Comparison of ENCODE assay signal across 11 cellular contexts in the genomic region with DNA sequence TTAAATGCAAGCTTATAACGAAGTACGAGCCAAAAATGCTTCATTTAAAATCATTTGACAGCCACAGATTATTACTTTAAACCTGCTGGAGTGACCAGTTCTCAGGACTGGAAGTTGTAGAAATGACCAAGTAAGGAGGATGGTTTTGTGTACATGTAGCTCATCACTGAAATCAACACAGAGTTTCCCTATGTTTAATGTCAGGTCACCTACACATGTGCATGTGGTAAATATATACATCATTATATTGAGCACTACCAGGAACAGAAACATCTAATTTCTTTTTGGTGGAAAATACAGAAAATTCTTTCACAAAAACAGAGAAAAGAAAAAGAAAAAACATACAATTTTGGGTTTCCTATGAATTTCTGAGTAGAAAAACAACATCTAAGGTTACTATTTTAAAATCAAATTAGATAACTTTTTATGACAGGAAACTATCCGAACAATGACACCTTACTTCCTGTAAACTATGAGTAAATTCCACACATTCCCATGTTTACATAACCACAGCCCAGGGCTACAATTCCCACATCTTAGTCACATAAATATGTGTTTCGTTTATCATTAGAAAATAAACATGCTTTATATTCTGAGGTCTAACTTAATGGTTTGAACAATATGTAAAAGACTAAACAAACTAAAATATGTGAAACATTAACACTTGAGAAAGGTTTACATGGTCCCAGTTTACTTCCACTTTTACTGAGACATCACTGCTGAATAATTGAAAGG.
DNase-seq lines count a peak whose midpoint lies in the region; ATAC-seq, FAIRE-seq and TF ChIP-seq lines count a peak whose summit lies in the region.
"Had no signal": no experiment of that assay in that cellular context is flagged by ENCODE, and none has a peak within 500 bp of the region (broad histone marks: within the 10 kb centered on the region; RNA-seq: fewer than 3 reads in every experiment).

No MANE protein-coding gene starts in this region.

- no peaks in the 10 kb centered on the region for H3K27me3 Mint-ChIP-seq in activated naive CD8-positive, alpha-beta T cell
- H3K27me3 Mint-ChIP-seq in activated naive CD8-positive, alpha-beta T cell treated with anti-CD3 and anti-CD28 coated beads for 36 hours: no peaks in the 10 kb centered on the region
- H3K27me3 Mint-ChIP-seq: activated T-cell treated with anti-CD3 and anti-CD28 coated beads, Interleukin-2, amount 50 U/mL, for 24 hours; memory B cell had no signal

- H3K27ac Mint-ChIP-seq in activated naive CD8-positive, alpha-beta T cell: peak overlapping the region; percentile 11
- H3K27ac Mint-ChIP-seq in activated naive CD8-positive, alpha-beta T cell treated with anti-CD3 and anti-CD28 coated beads for 36 hours: no peak overlapping the region
- H3K27ac Mint-ChIP-seq: activated T-cell treated with anti-CD3 and anti-CD28 coated beads, Interleukin-2, amount 50 U/mL, for 24 hours had no signal

- H3K4me3 ChIP-seq in fibroblast of villous mesenchyme (ENCODE audit: low read depth, low read length): no peak overlapping the region
- H3K4me3 ChIP-seq: heart left ventricle had no signal

- H3K4me3 Mint-ChIP-seq in activated naive CD8-positive, alpha-beta T cell: no peak overlapping the region
- no peak overlapping the region for H3K4me3 Mint-ChIP-seq in activated naive CD8-positive, alpha-beta T cell treated with anti-CD3 and anti-CD28 coated beads for 36 hours
- H3K4me3 Mint-ChIP-seq: activated T-cell treated with anti-CD3 and anti-CD28 coated beads, Interleukin-2, amount 50 U/mL, for 24 hours; memory B cell had no signal

- intact Hi-C loops in left ventricle myocardium superior (cut with micrococcal nuclease): no loop called here

- POLR2A ChIA-PET in HEK293T (lab: Yijun Ruan, JAX): no interaction called here

- no peak for DNase-seq in activated naive CD8-positive, alpha-beta T cell treated with anti-CD3 and anti-CD28 coated beads for 36 hours
- peak; percentile 76 for DNase-seq in fibroblast of villous mesenchyme (ENCODE audit: low read depth)
- peak; percentile 46 for DNase-seq in urothelium cell line (ENCODE audit: low spot score)
- DNase-seq in HEK293T (ENCODE audit: extremely low spot score): no peak
- DNase-seq in left ventricle myocardium superior: no peak
- no peak for DNase-seq in SHP77 (lab: John Stamatoyannopoulos, UW)
- DNase-seq: activated T-cell treated with anti-CD3 and anti-CD28 coated beads, Interleukin-2, amount 50 U/mL, for 24 hours; heart left ventricle had no signal

- ATAC-seq in SK-N-SH treated with all-trans-retinoic acid at 6 μM for 48 hours (peak; percentile 78), left ventricle myocardium superior (no peak)
- ATAC-seq: heart left ventricle had no signal

- CTCF ChIA-PET in HEK293T (lab: Yijun Ruan, JAX): no interaction called here

- H3K36me3 Mint-ChIP-seq in activated naive CD8-positive, alpha-beta T cell: no peaks in the 10 kb centered on the region
- H3K36me3 Mint-ChIP-seq in activated naive CD8-positive, alpha-beta T cell treated with anti-CD3 and anti-CD28 coated beads for 36 hours: no peaks in the 10 kb centered on the region
- H3K36me3 Mint-ChIP-seq: memory B cell had no signal

- TF ChIP-seq CTCF in fibroblast of villous mesenchyme (IDR thresholded peaks at IDR 0.05; ENCODE audit: insufficient read depth, low read depth, low read length): no peak

- FAIRE-seq in urothelium cell line (lab: Jason Lieb, UNC): no peak

- H3K9me3 Mint-ChIP-seq in activated naive CD8-positive, alpha-beta T cell (ENCODE audit: low read depth): no peaks in the 10 kb centered on the region
- no peaks in the 10 kb centered on the region for H3K9me3 Mint-ChIP-seq in activated naive CD8-positive, alpha-beta T cell treated with anti-CD3 and anti-CD28 coated beads for 36 hours
- H3K9me3 Mint-ChIP-seq: activated T-cell treated with anti-CD3 and anti-CD28 coated beads, Interleukin-2, amount 50 U/mL, for 24 hours; memory B cell had no signal

- peaks cover 31% of the 10 kb centered on the region for H3K4me1 Mint-ChIP-seq in activated naive CD8-positive, alpha-beta T cell (ENCODE audit: low read depth)
- H3K4me1 Mint-ChIP-seq in activated naive CD8-positive, alpha-beta T cell treated with anti-CD3 and anti-CD28 coated beads for 36 hours: peaks cover 27% of the 10 kb centered on the region

TF ChIP-seq in SK-N-SH treated with all-trans-retinoic acid at 6 μM for 48 hours, 23 proteins besides CTCF, POLR2A, EP300 and RAD21:
- TF ChIP-seq ZNF8 (CRISPR knock-in tag; IDR thresholded peaks at IDR 0.05): no peak
- TF ChIP-seq, protein P1, sequence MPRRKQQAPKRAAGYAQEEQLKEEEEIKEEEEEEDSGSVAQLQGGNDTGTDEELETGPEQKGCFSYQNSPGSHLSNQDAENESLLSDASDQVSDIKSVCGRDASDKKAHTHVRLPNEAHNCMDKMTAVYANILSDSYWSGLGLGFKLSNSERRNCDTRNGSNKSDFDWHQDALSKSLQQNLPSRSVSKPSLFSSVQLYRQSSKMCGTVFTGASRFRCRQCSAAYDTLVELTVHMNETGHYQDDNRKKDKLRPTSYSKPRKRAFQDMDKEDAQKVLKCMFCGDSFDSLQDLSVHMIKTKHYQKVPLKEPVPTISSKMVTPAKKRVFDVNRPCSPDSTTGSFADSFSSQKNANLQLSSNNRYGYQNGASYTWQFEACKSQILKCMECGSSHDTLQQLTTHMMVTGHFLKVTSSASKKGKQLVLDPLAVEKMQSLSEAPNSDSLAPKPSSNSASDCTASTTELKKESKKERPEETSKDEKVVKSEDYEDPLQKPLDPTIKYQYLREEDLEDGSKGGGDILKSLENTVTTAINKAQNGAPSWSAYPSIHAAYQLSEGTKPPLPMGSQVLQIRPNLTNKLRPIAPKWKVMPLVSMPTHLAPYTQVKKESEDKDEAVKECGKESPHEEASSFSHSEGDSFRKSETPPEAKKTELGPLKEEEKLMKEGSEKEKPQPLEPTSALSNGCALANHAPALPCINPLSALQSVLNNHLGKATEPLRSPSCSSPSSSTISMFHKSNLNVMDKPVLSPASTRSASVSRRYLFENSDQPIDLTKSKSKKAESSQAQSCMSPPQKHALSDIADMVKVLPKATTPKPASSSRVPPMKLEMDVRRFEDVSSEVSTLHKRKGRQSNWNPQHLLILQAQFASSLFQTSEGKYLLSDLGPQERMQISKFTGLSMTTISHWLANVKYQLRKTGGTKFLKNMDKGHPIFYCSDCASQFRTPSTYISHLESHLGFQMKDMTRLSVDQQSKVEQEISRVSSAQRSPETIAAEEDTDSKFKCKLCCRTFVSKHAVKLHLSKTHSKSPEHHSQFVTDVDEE (CRISPR knock-in tag; IDR thresholded peaks at IDR 0.05): no peak
- TF ChIP-seq TOX (CRISPR knock-in tag; IDR thresholded peaks at IDR 0.05; ENCODE audit: borderline replicate concordance): peak; percentile 29; the same call in 1 of the 2 replicates

TF ChIP-seq in HEK293T, 16 proteins besides CTCF, POLR2A, EP300 and RAD21:
- TF ChIP-seq CTBP1 (IDR thresholded peaks at IDR 0.05; ENCODE audit: borderline replicate concordance) (no peak), SUZ12 (IDR thresholded peaks at IDR 0.05) (no peak), FOXA1 (IDR thresholded peaks at IDR 0.05) (no peak), LEF1 (IDR thresholded peaks at IDR 0.05; ENCODE audit: borderline replicate concordance) (no peak), L3MBTL2 (conservative IDR thresholded peaks at IDR 0.05) (no peak), TARDBP (IDR thresholded peaks at IDR 0.05) (no peak), HDGF (IDR thresholded peaks at IDR 0.05; ENCODE audit: borderline replicate concordance) (no peak), FOXK2 (IDR thresholded peaks at IDR 0.05) (no peak), ARNT (IDR thresholded peaks at IDR 0.05) (no peak), ELF4 (IDR thresholded peaks at IDR 0.05) (no peak), ZNF384 (IDR thresholded peaks at IDR 0.05) (no peak), NFRKB (IDR thresholded peaks at IDR 0.05) (no peak)
- TF ChIP-seq, protein P2, sequence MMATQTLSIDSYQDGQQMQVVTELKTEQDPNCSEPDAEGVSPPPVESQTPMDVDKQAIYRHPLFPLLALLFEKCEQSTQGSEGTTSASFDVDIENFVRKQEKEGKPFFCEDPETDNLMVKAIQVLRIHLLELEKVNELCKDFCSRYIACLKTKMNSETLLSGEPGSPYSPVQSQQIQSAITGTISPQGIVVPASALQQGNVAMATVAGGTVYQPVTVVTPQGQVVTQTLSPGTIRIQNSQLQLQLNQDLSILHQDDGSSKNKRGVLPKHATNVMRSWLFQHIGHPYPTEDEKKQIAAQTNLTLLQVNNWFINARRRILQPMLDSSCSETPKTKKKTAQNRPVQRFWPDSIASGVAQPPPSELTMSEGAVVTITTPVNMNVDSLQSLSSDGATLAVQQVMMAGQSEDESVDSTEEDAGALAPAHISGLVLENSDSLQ (IDR thresholded peaks at IDR 0.05): no peak

Comparison
In these comparisons a context has a peak if more than half of its experiments do, and no peak if none do; other contexts are left out.
1. DNase-seq: peak in fibroblast of villous mesenchyme (single experiment) and urothelium cell line (single experiment); none in activated naive CD8-positive, alpha-beta T cell treated with anti-CD3 and anti-CD28 coated beads for 36 hours (single experiment), HEK293T (single experiment), left ventricle myocardium superior (single experiment) and SHP77 (0 of 2).